ENCODE assay signal across 1 cellular context in the genomic region with DNA sequence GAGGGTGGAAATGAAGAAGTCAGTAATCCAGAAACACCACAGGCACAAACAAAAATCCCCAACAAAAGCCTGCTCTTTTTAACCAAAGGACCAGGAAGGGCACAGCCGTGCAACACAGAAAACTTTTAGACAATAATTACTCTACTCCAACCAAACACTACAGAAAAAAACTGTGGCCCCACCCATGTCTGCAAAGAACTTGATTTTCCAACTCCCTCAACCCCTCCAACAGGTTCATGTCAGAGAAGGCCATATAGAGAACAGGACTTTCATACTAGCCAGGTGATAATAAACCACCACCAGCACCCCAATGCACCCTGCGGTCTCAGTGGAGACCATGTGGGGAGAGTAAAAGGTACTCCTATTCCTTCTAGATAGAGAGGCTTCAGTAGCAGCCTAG.
TF ChIP-seq lines count a peak whose summit lies in the region.

No MANE protein-coding gene starts in this region.

TF ChIP-seq in GM12878, 131 proteins besides CTCF, POLR2A, EP300 and RAD21:
- TF ChIP-seq RUNX3 (IDR thresholded peaks at IDR 0.05; ENCODE audit: low read length) (no peak), KDM1A (IDR thresholded peaks at IDR 0.05; ENCODE audit: borderline replicate concordance) (no peak), ATF3 (IDR thresholded peaks at IDR 0.05; ENCODE audit: borderline replicate concordance, extremely low read depth, low read depth, low read length) (no peak), RB1 (IDR thresholded peaks at IDR 0.05; ENCODE audit: borderline replicate concordance) (no peak)
